Comparison of ENCODE assay signal across 9 cellular contexts in genomic region chr13:19587635-19588300, GRCh38. TPM values are rescaled to one million over a fixed set of nuclear protein-coding genes. Genes with fewer than 3 reads are reported as not detected.
DNase-seq lines count a peak whose midpoint lies in the region; ATAC-seq and TF ChIP-seq lines count a peak whose summit lies in the region.
"Had no signal": no experiment of that assay in that cellular context is flagged by ENCODE, and none has a peak within 500 bp of the region (broad histone marks: within the 10 kb centered on the region; RNA-seq: fewer than 3 reads in every experiment).

No MANE protein-coding gene starts in this region.

- H3K9me2 ChIP-seq in OCI-LY7 (ENCODE audit: insufficient read depth, low read length) = no peaks in the 10 kb centered on the region

- peaks cover 0 to 7% (median 6%) of the 10 kb centered on the region in 5 experiments for H3K9me3 Mint-ChIP-seq in brain

- H3K4me2 ChIP-seq in OCI-LY7 (ENCODE audit: low read length) = peak overlapping the region; percentile 52; the same call in 1 of the 2 replicates

- no peak overlapping the region for H3K4me3 ChIP-seq in OCI-LY7 (ENCODE audit: low read depth, low read length, poor library complexity, severe bottlenecking)
- H3K4me3 ChIP-seq in right lobe of liver = no peak overlapping the region
- H3K4me3 ChIP-seq in stomach = peak overlapping the region in 1 of 4 donors; percentile 16

- H3K79me2 ChIP-seq in OCI-LY7 (ENCODE audit: insufficient read depth, low read depth, low read length) = no peaks in the 10 kb centered on the region

- POLR2A ChIA-PET in OCI-LY7 (lab: Charles Lee) = interaction anchor here (0.6 to 0.9 kb wide), 3 partner anchors 30 to 280 kb away, joined by 3 to 4 read pairs (median 3); no protein-coding TSS in a partner anchor

- no peak for TF ChIP-seq POLR2A in right lobe of liver (IDR thresholded peaks at IDR 0.05)
- no peak for TF ChIP-seq POLR2A in stomach (IDR thresholded peaks at IDR 0.05)

- BruUV-seq in OCI-LY7 (replicated peaks; lab: Mats Ljungman, UMichigan) = no TSS peak

- H3K27me3 ChIP-seq in right lobe of liver = no peaks in the 10 kb centered on the region
- H3K27me3 ChIP-seq in stomach = no peaks in the 10 kb centered on the region

- peak; percentile 16 for DNase-seq in NCI-H1105 treated with DMSO at 0.1 percent for 48 hours (lab: John Stamatoyannopoulos, UW)
- DNase-seq in NCI-H1105 (lab: John Stamatoyannopoulos, UW) = no peak
- peak; percentile 59 for DNase-seq in OCI-LY7 (ENCODE audit: low spot score)
- no peak for DNase-seq in right lobe of liver
- DNase-seq in stomach = no peak

- H2AFZ ChIP-seq in OCI-LY7 (ENCODE audit: low read length) = peak overlapping the region; percentile 89; the same call in 1 of the 2 replicates

- peak; percentile 68 for ATAC-seq in GM19372 (IDR thresholded peaks at IDR 0.05; ENCODE audit: low read depth, unreplicated experiment)
- peak; percentile 71 for ATAC-seq in HG03175 (IDR thresholded peaks at IDR 0.05; ENCODE audit: unreplicated experiment)
- ATAC-seq in right lobe of liver = peak; percentile 86 to 95 (median 89)

- H3K27ac Mint-ChIP-seq in brain = no peak overlapping the region

- WGBS in right lobe of liver (ENCODE audit: insufficient coverage, low coverage, low lambda C conversion rate, missing lambda C conversion rate) = 56% methylated on average over 9 of the region's 9 CpGs
- 60 to 68% (median 65%) methylated on average over 9 of the region's 9 CpGs for WGBS in stomach, 5 donors

- intact Hi-C loops in OCI-LY7 (cut with micrococcal nuclease; ENCODE audit: unreplicated experiment) (loop anchor here (1.0 to 10.0 kb wide), 3 partner anchors 22 to 435 kb away; no protein-coding TSS in a partner anchor), right lobe of liver (cut with DNase I) (no loop called here), stomach (cut with DNase I; ENCODE audit: low total_unique reads) (no loop called here)

- H3K36me3 ChIP-seq in OCI-LY7 (ENCODE audit: insufficient read depth, low read length) (no peaks in the 10 kb centered on the region), right lobe of liver (no peaks in the 10 kb centered on the region), stomach (no peaks in the 10 kb centered on the region)

- CTCF ChIA-PET in OCI-LY7 (lab: Charles Lee; ENCODE audit: unreplicated experiment) = no interaction called here

- no peaks in the 10 kb centered on the region for H3K4me1 Mint-ChIP-seq in brain

- no peaks in the 10 kb centered on the region for H3K9me3 ChIP-seq in OCI-LY7 (ENCODE audit: low read length)
- H3K9me3 ChIP-seq in right lobe of liver = no peaks in the 10 kb centered on the region
- H3K9me3 ChIP-seq in stomach = peaks cover 0 to 5% (median 0%) of the 10 kb centered on the region in 4 donors

- no peaks in the 10 kb centered on the region for H3K36me3 Mint-ChIP-seq in brain

- H3K27me3 Mint-ChIP-seq in brain = no peaks in the 10 kb centered on the region

- no peaks in the 10 kb centered on the region for H4K20me1 ChIP-seq in OCI-LY7 (ENCODE audit: insufficient read depth, low read length)

- TF ChIP-seq EP300 in stomach (IDR thresholded peaks at IDR 0.05) = no peak

- TF ChIP-seq CTCF in OCI-LY7 (conservative IDR thresholded peaks at IDR 0.05; ENCODE audit: low read length) (peak; percentile 92), brain (conservative IDR thresholded peaks at IDR 0.05) (peak; percentile 39 to 51), right lobe of liver (IDR thresholded peaks at IDR 0.05) (peak; percentile 53 to 64 (median 58)), stomach (IDR thresholded peaks at IDR 0.05) (peak in 2 of 7 experiments; percentile 36 to 57)

- H3K4me3 Mint-ChIP-seq in brain = no peak overlapping the region

- H3K27ac ChIP-seq in OCI-LY7 (ENCODE audit: low read depth, low read length, poor library complexity, severe bottlenecking) (no peak overlapping the region), right lobe of liver (no peak overlapping the region), stomach (no peak overlapping the region)

- H3K4me1 ChIP-seq in OCI-LY7 (ENCODE audit: insufficient read depth, low read length, poor library complexity, severe bottlenecking) (peaks cover 10% of the 10 kb centered on the region), right lobe of liver (peaks cover 0 to 4% (median 0%) of the 10 kb centered on the region in 4 donors), stomach (peaks cover 0 to 14% (median 4%) of the 10 kb centered on the region in 4 donors)

RNA-seq across cellular contexts. Expression of gene TPTE2, which starts 26.4 kb away (rescaled TPM):
- total RNA-seq in OCI-LY7 (2014; rRNA removed; shearing (Covaris generic)) = not detected in 2 replicates
- total RNA-seq in OCI-LY7 (2022) (0.27 and 0.30 TPM in 2 replicates), right lobe of liver (not detected), stomach (1 to 10 TPM in 1 of 5 donors, not detected in 4; 1.2 TPM)
- polyA plus RNA-seq in brain (ENCODE audit: insufficient read depth, low read depth, low replicate concordance) (not detected), stomach (not detected)
- polyA plus RNA-seq: esophagus had no signal

RNA-seq across cellular contexts. Expression of gene MPHOSPH8, which starts 45.7 kb away (rescaled TPM):
- total RNA-seq in OCI-LY7 (2014; rRNA removed; shearing (Covaris generic)) = 12.8 and 15.9 TPM in 2 replicates
- total RNA-seq in OCI-LY7 (2022) (26.6 and 31.1 TPM in 2 replicates), right lobe of liver (10 to 100 TPM in 4 of 6 experiments, 1 to 10 TPM in 2; 7.3 to 15.4 (median 10.2) TPM), stomach (10 to 100 TPM; 22.2 to 69.2 (median 28.5) TPM)
- polyA plus RNA-seq in brain (ENCODE audit: insufficient read depth, low read depth, low replicate concordance) (15.0 TPM), stomach (10 to 100 TPM; 15.1 to 51.3 (median 17.4) TPM)

Comparison
In these comparisons a context has a peak if more than half of its experiments do, and no peak if none do; other contexts are left out.
1. DNase-seq: peak in NCI-H1105 treated with DMSO at 0.1 percent for 48 hours (single experiment) and OCI-LY7 (single experiment); none in NCI-H1105 (single experiment), right lobe of liver (0 of 3) and stomach (single experiment).
2. Peak in every context shown above with its lines, with median percentiles within 50 percentile points of each other: ATAC-seq.